Comparison of ENCODE assay signal across 8 cellular contexts in genomic region chr7:47580175-47580701, GRCh38. TPM values are rescaled to one million over a fixed set of nuclear protein-coding genes. Genes with fewer than 3 reads are reported as not detected.
DNase-seq lines count a peak whose midpoint lies in the region; ATAC-seq and TF ChIP-seq lines count a peak whose summit lies in the region.

No MANE protein-coding gene starts in this region.

- peak overlapping the region; percentile 94 for H3K4me3 Mint-ChIP-seq in MCF 10A (ENCODE audit: unreplicated experiment)

- H3K36me3 Mint-ChIP-seq in MCF 10A (ENCODE audit: insufficient read depth, unreplicated experiment), result peaks cover 20% of the 10 kb centered on the region

- H3K27me3 Mint-ChIP-seq in MCF 10A (ENCODE audit: insufficient read depth, unreplicated experiment), result no peaks in the 10 kb centered on the region

- POLR2A ChIA-PET in MCF 10A (lab: Yijun Ruan, JAX), result interaction anchor here (0.8 to 1.9 kb wide), 6 partner anchors 9 to 206 kb away, joined by 3 to 6 read pairs (median 4); no protein-coding TSS in a partner anchor
- POLR2A ChIA-PET in GM10248 (lab: Yijun Ruan, JAX), result no interaction called here

- ATAC-seq in HG03280 (IDR thresholded peaks at IDR 0.05; ENCODE audit: unreplicated experiment), result no peak

- no peak for TF ChIP-seq CTCF in MCF 10A (IDR thresholded peaks at IDR 0.05; ENCODE audit: unreplicated experiment)
- no peak for TF ChIP-seq CTCF in breast epithelium (IDR thresholded peaks at IDR 0.05)
- TF ChIP-seq CTCF in cardiac fibroblast (IDR thresholded peaks at IDR 0.05; ENCODE audit: low read depth, low read length), result no peak
- no peak for TF ChIP-seq CTCF in vagina (IDR thresholded peaks at IDR 0.05)
- no peak for TF ChIP-seq CTCF in GM10248 (IDR thresholded peaks at IDR 0.05; ENCODE audit: control extremely low read depth, extremely low read depth, low read depth, missing control alignments)

- peaks cover 38% of the 10 kb centered on the region for H3K4me1 Mint-ChIP-seq in MCF 10A (ENCODE audit: insufficient read depth, unreplicated experiment)

- DNase-seq in MCF 10A (ENCODE audit: unreplicated experiment) (no peak), breast epithelium (ENCODE audit: low spot score in 2 of 2) (no peak), cardiac fibroblast (ENCODE audit: low read depth in 2 of 2) (peak; percentile 34 to 66), vagina (ENCODE audit: extremely low spot score in 2 of 2) (no peak), DMS79 treated with DMSO at 0.1 percent for 48 hours (lab: John Stamatoyannopoulos, UW) (no peak), GM10248 (ENCODE audit: extremely low spot score) (no peak)

- TF ChIP-seq POLR2A in breast epithelium (IDR thresholded peaks at IDR 0.05) (no peak), vagina (IDR thresholded peaks at IDR 0.05) (no peak)

- peak overlapping the region in 1 of 3 donors; percentile 89 for H3K4me3 ChIP-seq in breast epithelium
- peak overlapping the region; percentile 84 to 92 for H3K4me3 ChIP-seq in cardiac fibroblast (replicated peaks in 1 of 2; ENCODE audit: low read depth in 2 of 2, low read length in 2 of 2)
- peak overlapping the region; percentile 84 for H3K4me3 ChIP-seq in mesodermal cell (ENCODE audit: extremely low read depth, insufficient read depth, low read length, poor library complexity, severe bottlenecking)
- H3K4me3 ChIP-seq in vagina, result peak overlapping the region; percentile 15 to 68

- CTCF ChIA-PET in MCF 10A (lab: Yijun Ruan, JAX) (interaction anchor here (0.6 to 0.9 kb wide), 4 partner anchors 8 to 508 kb away, joined by 3 to 8 read pairs (median 4); no protein-coding TSS in a partner anchor), GM10248 (lab: Yijun Ruan, JAX) (no interaction called here)

- no peak overlapping the region for H3K27ac ChIP-seq in breast epithelium
- H3K27ac ChIP-seq in mesodermal cell (ENCODE audit: low read depth, low read length, severe bottlenecking), result no peak overlapping the region
- peak overlapping the region; percentile 14 for H3K27ac ChIP-seq in vagina

- peak overlapping the region; percentile 92 for H3K27ac Mint-ChIP-seq in MCF 10A (ENCODE audit: low read depth, unreplicated experiment)

- H3K9me3 Mint-ChIP-seq in MCF 10A (ENCODE audit: unreplicated experiment), result no peaks in the 10 kb centered on the region

- no TSS peak for BruUV-seq in MCF 10A (replicated peaks; lab: Mats Ljungman, UMichigan)

- H3K36me3 ChIP-seq in breast epithelium, result no peaks in the 10 kb centered on the region
- H3K36me3 ChIP-seq in mesodermal cell (ENCODE audit: control insufficient read depth, insufficient read depth, low read length), result peaks cover 13% of the 10 kb centered on the region
- H3K36me3 ChIP-seq in vagina, result no peaks in the 10 kb centered on the region

- WGBS in mesodermal cell (ENCODE audit: insufficient coverage in 2 of 2), 2 experiments, result 52 to 72% methylated on average over 3 to 4 of the region's 7 CpGs

- intact Hi-C loops in MCF 10A (cut with micrococcal nuclease) (loop anchor here (2.0 to 5.0 kb wide), 2 partner anchors 87 to 239 kb away; no protein-coding TSS in a partner anchor), breast epithelium (cut with DNase I; ENCODE audit: low total_unique reads) (no loop called here), vagina (cut with DNase I) (no loop called here)

- H3K9me3 ChIP-seq in breast epithelium (peaks cover 0 to under 1% of the 10 kb centered on the region in 2 donors), mesodermal cell (ENCODE audit: control insufficient read depth, low read length) (no peaks in the 10 kb centered on the region), vagina (no peaks in the 10 kb centered on the region)

- H3K4me1 ChIP-seq in breast epithelium (peaks cover 4 to 26% of the 10 kb centered on the region in 2 donors), mesodermal cell (ENCODE audit: control insufficient read depth, insufficient read depth, low read length, poor library complexity, severe bottlenecking) (no peaks in the 10 kb centered on the region), vagina (peaks cover 60% of the 10 kb centered on the region)

- H3K27me3 ChIP-seq in breast epithelium (no peaks in the 10 kb centered on the region), vagina (no peaks in the 10 kb centered on the region)

RNA-seq across cellular contexts. Expression of gene TNS3, which starts 1.7 kb away (rescaled TPM):
- total RNA-seq in MCF 10A (2022) (30.1 and 33.3 TPM in 2 replicates), breast epithelium (10 to 100 TPM; 41.0 to 78.1 (median 56.2) TPM), vagina (36.8 TPM)
- 37.7 TPM for polyA plus RNA-seq in mesodermal cell (2013, experiment 1 of 2)
- 37.1 TPM for polyA plus RNA-seq in mesodermal cell (2013, experiment 2 of 2)

Comparison
In these comparisons a context has a peak if more than half of its experiments do, and no peak if none do; other contexts are left out.
1. DNase-seq: peak in cardiac fibroblast (2 of 2); none in MCF 10A (single experiment), breast epithelium (0 of 2), vagina (0 of 2), DMS79 treated with DMSO at 0.1 percent for 48 hours (single experiment) and GM10248 (single experiment).